Comparison of ENCODE assay signal across 32 cellular contexts in the genomic region with DNA sequence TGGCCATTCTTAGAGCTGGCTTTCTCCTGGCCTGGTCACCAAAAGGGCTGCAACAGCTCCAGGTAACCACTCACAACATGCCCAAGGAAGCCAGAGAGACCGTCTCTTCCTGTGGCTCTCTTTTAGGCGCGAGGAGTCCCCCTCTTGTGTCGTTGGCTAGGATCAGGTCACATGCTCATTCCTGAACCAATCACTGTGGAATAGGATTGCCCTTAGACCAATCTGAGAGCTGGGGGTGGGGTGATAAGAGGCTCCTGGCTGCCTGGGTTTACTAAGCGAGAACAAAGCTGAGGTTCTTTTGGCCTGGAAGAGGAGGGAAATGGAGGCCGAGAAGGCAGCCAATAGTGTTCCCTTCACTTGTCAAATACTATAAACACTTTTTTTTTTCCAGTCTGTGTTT.
A peak's percentile ranks its signal among the peaks of the same experiment; 100 is the strongest.
DNase-seq lines count a peak whose midpoint lies in the region; ATAC-seq, FAIRE-seq and TF ChIP-seq lines count a peak whose summit lies in the region.
"Had no signal": no experiment of that assay in that cellular context is flagged by ENCODE, and none has a peak within 500 bp of the region (broad histone marks: within the 10 kb centered on the region; RNA-seq: fewer than 3 reads in every experiment).

No MANE protein-coding gene starts in this region.

- no peak overlapping the region for H2AFZ ChIP-seq in K562 (ENCODE audit: low read depth, low read length)

- CTCF ChIA-PET in K562 (lab: Yijun Ruan, JAX; ENCODE audit: low intra/inter-chr PET ratio), result no interaction called here

- H4K20me1 ChIP-seq in K562 (replicated peaks; ENCODE audit: control insufficient read depth, insufficient read depth, low read length), result no peaks in the 10 kb centered on the region
- H4K20me1 ChIP-seq: BLaER1; BLaER1 treated with 17β-estradiol and CSF1 and Interleukin-3, amounts not matched to agents 10 nM and 100 nM had no signal

- POLR2A ChIA-PET in K562 (lab: Yijun Ruan, JAX), result interaction anchor here (0.5 kb wide), 1 partner anchor 75 kb away, joined by 3 read pairs; no protein-coding TSS in a partner anchor

- no peaks in the 10 kb centered on the region for H3K9me1 ChIP-seq in K562 (ENCODE audit: control insufficient read depth, insufficient read depth, low read length)

- in situ Hi-C loops in K562 (cut with MboI), result no loop called here

- TF ChIP-seq CTCF in K562 (IDR thresholded peaks at IDR 0.05 in 2 of 3, conservative IDR thresholded peaks at IDR 0.05 in 1 of 3; ENCODE audit: insufficient read depth in 2 of 3, low read depth in 1 of 3, low read length in 3 of 3) (no peak), testis (IDR thresholded peaks at IDR 0.05) (no peak)

- intact Hi-C loops in K562 (cut with micrococcal nuclease) (no loop called here), testis (cut with DNase I; ENCODE audit: low total_unique reads) (no loop called here)

- TF ChIP-seq RAD21 in K562 (CRISPR knock-in tag; conservative IDR thresholded peaks at IDR 0.05 in 1 of 2, IDR thresholded peaks at IDR 0.05 in 1 of 2), result no peak

- no peaks in the 10 kb centered on the region for H3K27me3 ChIP-seq in K562 (ENCODE audit: control insufficient read depth in 2 of 2, insufficient read depth in 2 of 2, low read length in 2 of 2)
- H3K27me3 ChIP-seq in testis, result no peaks in the 10 kb centered on the region
- H3K27me3 ChIP-seq: BE2C; BLaER1; BLaER1 treated with 17β-estradiol and CSF1 and Interleukin-3, amounts not matched to agents 10 nM and 100 nM had no signal

- WGBS in K562 (ENCODE audit: insufficient coverage, low coverage, missing lambda C conversion rate), result 0% methylated on average over 6 of the region's 6 CpGs
- 46 to 62% methylated on average over 6 of the region's 6 CpGs for WGBS in testis, 2 donors

- no peaks in the 10 kb centered on the region for H3K79me2 ChIP-seq in K562 (ENCODE audit: control insufficient read depth, insufficient read depth, low read length)

- no peaks in the 10 kb centered on the region for H3K36me3 ChIP-seq in K562 (ENCODE audit: control insufficient read depth, insufficient read depth, low read length)
- no peaks in the 10 kb centered on the region for H3K36me3 ChIP-seq in testis (ENCODE audit: low read depth, missing control alignments)
- H3K36me3 ChIP-seq: BE2C; BLaER1; BLaER1 treated with 17β-estradiol and CSF1 and Interleukin-3, amounts not matched to agents 10 nM and 100 nM had no signal

- no peak for TF ChIP-seq POLR2A in K562 (conservative IDR thresholded peaks at IDR 0.05)
- no peak for TF ChIP-seq POLR2A in testis (IDR thresholded peaks at IDR 0.05)

- DNase-seq in K562 (ENCODE audit: extremely low read depth in 1 of 4, low spot score in 3 of 4) (peak in 1 of 4 experiments; percentile 12), left kidney (ENCODE audit: low read depth, low spot score) (peak; percentile 50), testis (peak; percentile 48), T-helper 2 cell (no peak)
- DNase-seq: 8988T; ACHN; AML-193; BE2C; C1 segment of cervical spinal cord; Caco-2; Calu3; CD4-positive, alpha-beta memory T cell; CD4-positive, alpha-beta T cell; CD4-positive, CD25-positive, alpha-beta regulatory T cell; CD8-positive, alpha-beta memory T cell; CD8-positive, alpha-beta T cell; COR-L47; DMS 273 treated with DMSO at 0.1 percent for 48 hours; DMS153; DMS53; DMS79; DMS79 treated with DMSO at 0.1 percent for 48 hours; DND-41; EL had no signal

- H3K4me1 ChIP-seq in K562 (replicated peaks in 1 of 2; ENCODE audit: control insufficient read depth in 2 of 2, insufficient read depth in 2 of 2, low read length in 2 of 2) (no peaks in the 10 kb centered on the region), testis (peaks cover 3% of the 10 kb centered on the region)
- H3K4me1 ChIP-seq: A549; BE2C; BLaER1; BLaER1 treated with 17β-estradiol and CSF1 and Interleukin-3, amounts not matched to agents 10 nM and 100 nM; Caco-2 had no signal

- BruUV-seq in K562 (replicated peaks; lab: Mats Ljungman, UMichigan), result no TSS peak

- ATAC-seq in K562, result peak; percentile 57; the same call in 2 of the 3 replicates
- no peak for ATAC-seq in GM18873 (IDR thresholded peaks at IDR 0.05; ENCODE audit: low FRiP score, unreplicated experiment)
- no peak for ATAC-seq in esophagus mucosa
- ATAC-seq: A549; CD8-positive, alpha-beta T cell had no signal

- H3K9ac ChIP-seq in K562 (ENCODE audit: insufficient read depth in 1 of 2, low read depth in 2 of 2, low read length in 2 of 2), result no peak overlapping the region
- H3K9ac ChIP-seq: BLaER1; BLaER1 treated with 17β-estradiol and CSF1 and Interleukin-3, amounts not matched to agents 10 nM and 100 nM had no signal

- H3K4me2 ChIP-seq in K562 (ENCODE audit: insufficient read depth, low read length), result no peak overlapping the region
- H3K4me2 ChIP-seq: A549; BLaER1; BLaER1 treated with 17β-estradiol and CSF1 and Interleukin-3, amounts not matched to agents 10 nM and 100 nM had no signal

- H3K27ac ChIP-seq in K562 (ENCODE audit: extremely low read depth, low read depth, low read length) (no peak overlapping the region), testis (no peak overlapping the region)
- H3K27ac ChIP-seq: 22Rv1; A549; BLaER1; BLaER1 treated with 17β-estradiol and CSF1 and Interleukin-3, amounts not matched to agents 10 nM and 100 nM; C4-2B had no signal

- FAIRE-seq in K562 (lab: Jason Lieb, UNC), result no peak
- FAIRE-seq: A204.1, A549 had no signal

- TF ChIP-seq EP300 in K562 (IDR thresholded peaks at IDR 0.05; ENCODE audit: low read length), result no peak

- H3K9me3 ChIP-seq in K562 (replicated peaks; ENCODE audit: control insufficient read depth, insufficient read depth, low read depth, low read length) (no peaks in the 10 kb centered on the region), testis (no peaks in the 10 kb centered on the region)
- H3K9me3 ChIP-seq: A549, BE2C, BLaER1, Caco-2 had no signal

- H3K4me3 ChIP-seq in K562, result no peak overlapping the region
- peak overlapping the region in 1 of 2 donors; percentile 1 for H3K4me3 ChIP-seq in testis
- H3K4me3 ChIP-seq: A549; BLaER1; BLaER1 treated with 17β-estradiol and CSF1 and Interleukin-3, amounts not matched to agents 10 nM and 100 nM had no signal

TF ChIP-seq in K562, 482 proteins besides CTCF, POLR2A, EP300 and RAD21 (continues in another document):
- TF ChIP-seq, protein P1, sequence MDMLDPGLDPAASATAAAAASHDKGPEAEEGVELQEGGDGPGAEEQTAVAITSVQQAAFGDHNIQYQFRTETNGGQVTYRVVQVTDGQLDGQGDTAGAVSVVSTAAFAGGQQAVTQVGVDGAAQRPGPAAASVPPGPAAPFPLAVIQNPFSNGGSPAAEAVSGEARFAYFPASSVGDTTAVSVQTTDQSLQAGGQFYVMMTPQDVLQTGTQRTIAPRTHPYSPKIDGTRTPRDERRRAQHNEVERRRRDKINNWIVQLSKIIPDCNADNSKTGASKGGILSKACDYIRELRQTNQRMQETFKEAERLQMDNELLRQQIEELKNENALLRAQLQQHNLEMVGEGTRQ (CRISPR knock-in tag; IDR thresholded peaks at IDR 0.05), result peak; percentile 61
- TF ChIP-seq ARID2 (IDR thresholded peaks at IDR 0.05) (no peak), ZNF780A (CRISPR knock-in tag; IDR thresholded peaks at IDR 0.05) (no peak), ILK (tag; IDR thresholded peaks at IDR 0.05; ENCODE audit: borderline replicate concordance, low read depth) (no peak), NFYB (IDR thresholded peaks at IDR 0.05; ENCODE audit: extremely low read depth, insufficient read length) (peak; percentile 58), YBX1 (IDR thresholded peaks at IDR 0.05) (no peak)
- TF ChIP-seq, protein P2, sequence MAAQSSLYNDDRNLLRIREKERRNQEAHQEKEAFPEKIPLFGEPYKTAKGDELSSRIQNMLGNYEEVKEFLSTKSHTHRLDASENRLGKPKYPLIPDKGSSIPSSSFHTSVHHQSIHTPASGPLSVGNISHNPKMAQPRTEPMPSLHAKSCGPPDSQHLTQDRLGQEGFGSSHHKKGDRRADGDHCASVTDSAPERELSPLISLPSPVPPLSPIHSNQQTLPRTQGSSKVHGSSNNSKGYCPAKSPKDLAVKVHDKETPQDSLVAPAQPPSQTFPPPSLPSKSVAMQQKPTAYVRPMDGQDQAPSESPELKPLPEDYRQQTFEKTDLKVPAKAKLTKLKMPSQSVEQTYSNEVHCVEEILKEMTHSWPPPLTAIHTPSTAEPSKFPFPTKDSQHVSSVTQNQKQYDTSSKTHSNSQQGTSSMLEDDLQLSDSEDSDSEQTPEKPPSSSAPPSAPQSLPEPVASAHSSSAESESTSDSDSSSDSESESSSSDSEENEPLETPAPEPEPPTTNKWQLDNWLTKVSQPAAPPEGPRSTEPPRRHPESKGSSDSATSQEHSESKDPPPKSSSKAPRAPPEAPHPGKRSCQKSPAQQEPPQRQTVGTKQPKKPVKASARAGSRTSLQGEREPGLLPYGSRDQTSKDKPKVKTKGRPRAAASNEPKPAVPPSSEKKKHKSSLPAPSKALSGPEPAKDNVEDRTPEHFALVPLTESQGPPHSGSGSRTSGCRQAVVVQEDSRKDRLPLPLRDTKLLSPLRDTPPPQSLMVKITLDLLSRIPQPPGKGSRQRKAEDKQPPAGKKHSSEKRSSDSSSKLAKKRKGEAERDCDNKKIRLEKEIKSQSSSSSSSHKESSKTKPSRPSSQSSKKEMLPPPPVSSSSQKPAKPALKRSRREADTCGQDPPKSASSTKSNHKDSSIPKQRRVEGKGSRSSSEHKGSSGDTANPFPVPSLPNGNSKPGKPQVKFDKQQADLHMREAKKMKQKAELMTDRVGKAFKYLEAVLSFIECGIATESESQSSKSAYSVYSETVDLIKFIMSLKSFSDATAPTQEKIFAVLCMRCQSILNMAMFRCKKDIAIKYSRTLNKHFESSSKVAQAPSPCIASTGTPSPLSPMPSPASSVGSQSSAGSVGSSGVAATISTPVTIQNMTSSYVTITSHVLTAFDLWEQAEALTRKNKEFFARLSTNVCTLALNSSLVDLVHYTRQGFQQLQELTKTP (IDR thresholded peaks at IDR 0.05; ENCODE audit: low read depth in 1 of 2, partially characterized antibody in 2 of 2), result no peak
- TF ChIP-seq, protein P3, sequence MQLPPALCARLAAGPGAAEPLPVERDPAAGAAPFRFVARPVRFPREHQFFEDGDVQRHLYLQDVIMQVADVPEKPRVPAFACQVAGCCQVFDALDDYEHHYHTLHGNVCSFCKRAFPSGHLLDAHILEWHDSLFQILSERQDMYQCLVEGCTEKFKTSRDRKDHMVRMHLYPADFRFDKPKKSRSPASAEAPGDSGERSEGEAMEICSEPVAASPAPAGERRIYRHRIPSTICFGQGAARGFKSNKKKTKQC (CRISPR knock-in tag; IDR thresholded peaks at IDR 0.05), result no peak
- TF ChIP-seq, protein P4, sequence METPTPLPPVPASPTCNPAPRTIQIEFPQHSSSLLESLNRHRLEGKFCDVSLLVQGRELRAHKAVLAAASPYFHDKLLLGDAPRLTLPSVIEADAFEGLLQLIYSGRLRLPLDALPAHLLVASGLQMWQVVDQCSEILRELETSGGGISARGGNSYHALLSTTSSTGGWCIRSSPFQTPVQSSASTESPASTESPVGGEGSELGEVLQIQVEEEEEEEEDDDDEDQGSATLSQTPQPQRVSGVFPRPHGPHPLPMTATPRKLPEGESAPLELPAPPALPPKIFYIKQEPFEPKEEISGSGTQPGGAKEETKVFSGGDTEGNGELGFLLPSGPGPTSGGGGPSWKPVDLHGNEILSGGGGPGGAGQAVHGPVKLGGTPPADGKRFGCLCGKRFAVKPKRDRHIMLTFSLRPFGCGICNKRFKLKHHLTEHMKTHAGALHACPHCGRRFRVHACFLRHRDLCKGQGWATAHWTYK (CRISPR knock-in tag; IDR thresholded peaks at IDR 0.05), result no peak

Comparison
In these comparisons a context has a peak if more than half of its experiments do, and no peak if none do; other contexts are left out.
1. DNase-seq: peak in left kidney (single experiment) and testis (single experiment); none in T-helper 2 cell (0 of 5).